Comparison of ENCODE assay signal across 8 cellular contexts in the genomic region with DNA sequence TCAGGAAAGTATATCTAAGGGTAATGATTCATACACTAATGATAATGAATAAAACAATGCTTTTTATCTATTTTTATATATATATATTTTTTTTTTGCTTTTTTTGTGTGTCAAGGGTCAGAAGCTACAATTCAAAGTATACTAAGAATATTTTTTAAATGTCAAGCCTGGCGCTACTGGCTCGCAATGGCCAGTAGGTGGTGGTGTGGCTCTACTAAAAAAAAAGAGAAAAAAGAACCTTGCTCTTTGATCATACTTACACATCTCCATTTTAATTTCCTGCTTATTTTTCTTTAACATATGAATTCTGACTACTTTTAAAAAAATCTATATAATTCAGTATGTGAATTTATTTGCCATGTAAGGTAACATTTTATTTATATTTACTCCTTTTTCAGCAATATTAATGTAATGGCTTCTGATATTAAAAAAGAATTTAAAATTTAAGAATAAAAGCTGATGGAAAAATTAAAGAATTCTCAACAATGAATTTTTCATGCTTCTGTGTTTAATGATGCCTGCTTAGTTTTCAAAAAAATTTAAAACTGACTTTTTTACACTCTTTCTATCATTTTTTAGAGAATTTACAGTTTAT.
DNase-seq lines count a peak whose midpoint lies in the region; ATAC-seq and TF ChIP-seq lines count a peak whose summit lies in the region.

No MANE protein-coding gene starts in this region.

- H3K79me1 ChIP-seq in trophoblast cell (ENCODE audit: low read length) = no peaks in the 10 kb centered on the region

- no peak overlapping the region for H4K91ac ChIP-seq in trophoblast cell (ENCODE audit: low read depth, low read length)

- WGBS in trophoblast cell (ENCODE audit: extremely low coverage, insufficient coverage, insufficient read length) = no CpG with 5 or more reads among the region's 2 CpGs

- peaks cover 10% of the 10 kb centered on the region for H3K27me3 Mint-ChIP-seq in T-helper 17 cell

- H3K27ac Mint-ChIP-seq in T-helper 17 cell = no peak overlapping the region

- no peak overlapping the region for H2BK12ac ChIP-seq in trophoblast cell (ENCODE audit: low read length)

- no peak overlapping the region for H3K23ac ChIP-seq in trophoblast cell (ENCODE audit: low read length)

- H3K18ac ChIP-seq in trophoblast cell (ENCODE audit: low read length) = no peak overlapping the region

- H3K9ac ChIP-seq in trophoblast cell (ENCODE audit: low read length) = no peak overlapping the region

- H3K4me1 Mint-ChIP-seq in T-helper 17 cell = no peaks in the 10 kb centered on the region

- H3K27me3 ChIP-seq in trophoblast cell (ENCODE audit: insufficient read depth, low read length) = no peaks in the 10 kb centered on the region

- intact Hi-C loops in Right ventricle myocardium superior (cut with DNase I) = loop anchor here (10.0 kb wide), 2 partner anchors 460 to 890 kb away; no protein-coding TSS in a partner anchor
- intact Hi-C loops in Right ventricle myocardium inferior (cut with DNase I) = loop anchor here (2.0 to 10.0 kb wide), 4 partner anchors 260 to 888 kb away; no protein-coding TSS in a partner anchor

- H3K4me3 Mint-ChIP-seq in T-helper 17 cell = no peak overlapping the region

- H3K36me3 Mint-ChIP-seq in T-helper 17 cell (ENCODE audit: low read depth) = no peaks in the 10 kb centered on the region

- no peak overlapping the region for H4K12ac ChIP-seq in trophoblast cell (ENCODE audit: low read depth, low read length)

- no peak overlapping the region for H2BK120ac ChIP-seq in trophoblast cell (ENCODE audit: insufficient read depth, low read length, poor library complexity)

- no peak overlapping the region for H3K4me2 ChIP-seq in trophoblast cell (ENCODE audit: low read length)

- ATAC-seq in Right ventricle myocardium superior (ENCODE audit: poor library complexity) (peak; percentile 49), Right ventricle myocardium inferior (no peak), T-helper 17 cell (peak; percentile 44), HG03097 (IDR thresholded peaks at IDR 0.05; ENCODE audit: low FRiP score, unreplicated experiment) (no peak)

- TF ChIP-seq CTCF in LNCaP clone FGC (IDR thresholded peaks at IDR 0.05; ENCODE audit: control insufficient read depth, extremely low read depth, insufficient read depth) = peak; percentile 57

- no peak overlapping the region for H2AK5ac ChIP-seq in trophoblast cell (ENCODE audit: low read length)

- no peaks in the 10 kb centered on the region for H3K4me1 ChIP-seq in trophoblast cell (ENCODE audit: control insufficient read depth in 1 of 2, insufficient read depth in 2 of 2, low read length in 2 of 2)

- H3K14ac ChIP-seq in trophoblast cell (ENCODE audit: low read length) = no peak overlapping the region

- no peak overlapping the region for H4K8ac ChIP-seq in trophoblast cell (ENCODE audit: low read depth, low read length)

- no peak overlapping the region for H3K27ac ChIP-seq in trophoblast cell (ENCODE audit: low read depth, low read length)

- no peak overlapping the region for H3K4ac ChIP-seq in trophoblast cell (ENCODE audit: low read depth, low read length)

- H3K4me3 ChIP-seq in LNCaP clone FGC (ENCODE audit: low read depth, low read length) (no peak overlapping the region), trophoblast cell (ENCODE audit: low read depth, low read length) (no peak overlapping the region)

- no peak overlapping the region for H2AFZ ChIP-seq in trophoblast cell (ENCODE audit: insufficient read depth, low read length, poor library complexity)

- H3K9me3 ChIP-seq in T-helper 17 cell (ENCODE audit: control insufficient read depth, low read length, poor library complexity, severe bottlenecking) (no peaks in the 10 kb centered on the region), trophoblast cell (ENCODE audit: insufficient read depth, low read depth, low read length) (no peaks in the 10 kb centered on the region)

- no peak overlapping the region for H2BK5ac ChIP-seq in trophoblast cell (ENCODE audit: low read depth, low read length, poor library complexity)

- DNase-seq in Right ventricle myocardium superior (peak; percentile 36), Right ventricle myocardium inferior (ENCODE audit: missing footprints) (no peak), H4 (ENCODE audit: low spot score) (peak; percentile 49), LNCaP clone FGC (ENCODE audit: low read depth) (no peak), T-helper 17 cell (no peak), fibroblast of peridontal ligament (ENCODE audit: extremely low read depth) (peak; percentile 83), trophoblast cell (peak; percentile 22 to 78)

- no peaks in the 10 kb centered on the region for H3K36me3 ChIP-seq in trophoblast cell (ENCODE audit: control insufficient read depth in 1 of 2, insufficient read depth in 2 of 2, low read length in 2 of 2)

- no peaks in the 10 kb centered on the region for H3K79me2 ChIP-seq in trophoblast cell (ENCODE audit: control insufficient read depth, insufficient read depth, low read length, poor library complexity)

Comparison
In these comparisons a context has a peak if more than half of its experiments do, and no peak if none do; other contexts are left out.
1. ATAC-seq: peak in Right ventricle myocardium superior (single experiment) and T-helper 17 cell (single experiment); none in Right ventricle myocardium inferior (single experiment) and HG03097 (single experiment).
2. DNase-seq: peak in Right ventricle myocardium superior (single experiment), H4 (single experiment), fibroblast of peridontal ligament (single experiment) and trophoblast cell (2 of 2); none in Right ventricle myocardium inferior (single experiment), LNCaP clone FGC (single experiment) and T-helper 17 cell (0 of 3).